Comparison of ENCODE assay signal across 1 cellular context in genomic region chr9:126781186-126781585, GRCh38.
TF ChIP-seq lines count a peak whose summit lies in the region.

No MANE protein-coding gene starts in this region.

TF ChIP-seq in HepG2, 621 proteins besides CTCF, POLR2A, EP300 and RAD21:
- TF ChIP-seq HNF1A (IDR thresholded peaks at IDR 0.05; ENCODE audit: low read depth) (no peak), HNF1A (CRISPR knock-in tag; IDR thresholded peaks at IDR 0.05; ENCODE audit: borderline replicate concordance) (no peak), ZBTB4 (CRISPR knock-in tag; IDR thresholded peaks at IDR 0.05; ENCODE audit: borderline replicate concordance) (no peak), MXD3 (CRISPR knock-in tag; IDR thresholded peaks at IDR 0.05) (no peak), ZFP41 (CRISPR knock-in tag; IDR thresholded peaks at IDR 0.05; ENCODE audit: borderline replicate concordance) (no peak), ZNF205 (CRISPR knock-in tag; IDR thresholded peaks at IDR 0.05) (no peak), ZNF12 (CRISPR knock-in tag; IDR thresholded peaks at IDR 0.05) (no peak), ZNF101 (CRISPR knock-in tag; IDR thresholded peaks at IDR 0.05; ENCODE audit: borderline replicate concordance, low read depth) (no peak), NR0B2 (CRISPR knock-in tag; IDR thresholded peaks at IDR 0.05) (no peak)
TF ChIP-seq in HepG2: peak in this region for 0.
